ENCODE assay signal across 23 cellular contexts in genomic region chr12:117171499-117172162, GRCh38.
"Had no signal": no experiment of that assay in that cellular context is flagged by ENCODE, and none has a peak within 500 bp of the region (broad histone marks: within the 10 kb centered on the region; RNA-seq: fewer than 3 reads in every experiment).

No MANE protein-coding gene starts in this region.

- H3K4me1 Mint-ChIP-seq: activated B cell treated with CpG ODN at 0.5 μM for 24 hours; stimulated activated naive CD8-positive, alpha-beta T cell treated with anti-CD3 and anti-CD28 coated beads, Interleukin-15, amount 100 ng/mL, for 72 hours had no signal

- ATAC-seq: naive thymus-derived CD4-positive, alpha-beta T cell; stimulated activated naive CD8-positive, alpha-beta T cell treated with anti-CD3 and anti-CD28 coated beads, Interleukin-15, amount 100 ng/mL, for 72 hours had no signal

- H3K27me3 Mint-ChIP-seq: activated B cell treated with CpG ODN at 0.5 μM for 24 hours; naive thymus-derived CD4-positive, alpha-beta T cell; stimulated activated naive CD8-positive, alpha-beta T cell treated with anti-CD3 and anti-CD28 coated beads, Interleukin-15, amount 100 ng/mL, for 72 hours had no signal

- DNase-seq: activated B cell treated with CpG ODN at 0.5 μM for 24 hours; activated CD4-positive, alpha-beta T cell treated with anti-CD3 and anti-CD28 coated beads, Interleukin-2, amount 50 U/mL, for 1 hour; activated effector memory CD4-positive, alpha-beta T cell treated with Interleukin-2 at 50 U/mL for 16 hours; activated naive CD4-positive, alpha-beta T cell treated with anti-CD3 and anti-CD28 coated beads for 36 hours; activated T-cell treated with anti-CD3 and anti-CD28 coated beads, Interleukin-2, amount 50 U/mL, for 1 hour; anterior cingulate cortex; colonic mucosa; effector CD8-positive, alpha-beta T cell; left ventricle myocardium superior; mammary epithelial cell; midbrain; naive thymus-derived CD4-positive, alpha-beta T cell; nucleus accumbens; spleen; stimulated activated CD4-positive, alpha-beta T cell treated with anti-CD3 and anti-CD28 coated beads, Interleukin-2, amount 100 ng/mL, for 48 hours; stimulated activated naive CD8-positive, alpha-beta T cell treated with anti-CD3 and anti-CD28 coated beads, Interleukin-15, amount 100 ng/mL, for 72 hours; thyroid gland; upper lobe of left lung had no signal

- H3K9me3 Mint-ChIP-seq: activated B cell treated with CpG ODN at 0.5 μM for 24 hours; activated naive CD4-positive, alpha-beta T cell treated with anti-CD3 and anti-CD28 coated beads for 36 hours; naive thymus-derived CD4-positive, alpha-beta T cell; neural crest cell; stimulated activated naive CD8-positive, alpha-beta T cell treated with anti-CD3 and anti-CD28 coated beads, Interleukin-15, amount 100 ng/mL, for 72 hours had no signal

- H3K27ac Mint-ChIP-seq: activated B cell treated with CpG ODN at 0.5 μM for 24 hours; activated naive CD4-positive, alpha-beta T cell treated with anti-CD3 and anti-CD28 coated beads for 36 hours; stimulated activated naive CD8-positive, alpha-beta T cell treated with anti-CD3 and anti-CD28 coated beads, Interleukin-15, amount 100 ng/mL, for 72 hours had no signal

- H3K27ac ChIP-seq: colonic mucosa, epithelial cell of prostate, parathyroid adenoma, right atrium auricular region, spleen, thyroid gland, upper lobe of left lung, vagina had no signal

- H3K4me3 Mint-ChIP-seq: activated B cell treated with CpG ODN at 0.5 μM for 24 hours; activated naive CD4-positive, alpha-beta T cell treated with anti-CD3 and anti-CD28 coated beads for 36 hours; naive thymus-derived CD4-positive, alpha-beta T cell; neural crest cell; stimulated activated naive CD8-positive, alpha-beta T cell treated with anti-CD3 and anti-CD28 coated beads, Interleukin-15, amount 100 ng/mL, for 72 hours had no signal
